18 cellular contexts compared by ENCODE assay signal in the genomic region with DNA sequence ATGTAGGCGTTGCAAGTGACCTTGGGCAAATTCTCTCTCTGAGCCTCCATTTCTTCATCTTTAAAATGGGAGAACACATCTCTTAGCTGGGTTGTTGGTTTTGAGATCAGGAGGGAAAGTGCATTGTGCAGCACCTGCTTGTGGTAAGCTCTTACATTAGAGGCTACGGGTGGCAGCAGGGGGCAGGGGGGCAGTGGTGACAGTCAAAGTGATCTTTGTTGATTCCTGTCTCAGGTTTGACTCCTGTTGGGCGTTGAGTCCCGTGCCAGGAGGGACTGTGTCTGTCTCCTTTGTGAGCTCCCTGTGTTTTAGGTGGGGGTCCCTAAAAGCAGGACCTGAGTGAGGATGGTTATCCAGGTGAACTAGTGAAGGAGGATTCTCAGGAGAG.
"Had no signal": no experiment of that assay in that cellular context is flagged by ENCODE, and none has a peak within 500 bp of the region (broad histone marks: within the 10 kb centered on the region; RNA-seq: fewer than 3 reads in every experiment).

No MANE protein-coding gene starts in this region.

- H3K27ac ChIP-seq: coronary artery, left lung had no signal

- H3K27ac Mint-ChIP-seq: naive B cell had no signal

- H3K27me3 ChIP-seq: heart left ventricle, left lung, right atrium auricular region had no signal

- FAIRE-seq: frontal cortex, islet of Langerhans, small intestine had no signal

- H3K4me1 Mint-ChIP-seq: naive B cell had no signal

- H3K4me3 Mint-ChIP-seq: naive B cell had no signal

- H3K4me3 ChIP-seq: coronary artery, heart left ventricle, left lung, lung, right atrium auricular region had no signal

- H3K36me3 ChIP-seq: left lung, right atrium auricular region had no signal

- ATAC-seq: esophagus mucosa, left lung had no signal

- DNase-seq: central memory CD4-positive, alpha-beta T cell; effector CD4-positive, alpha-beta T cell; heart left ventricle; hypothalamus; left lung; mesenchymal stem cell; naive B cell; occipital lobe; small intestine; stimulated activated CD4-positive, alpha-beta T cell treated with anti-CD3 and anti-CD28 coated beads, Interleukin-12 subunit alpha, Interleukin-12 subunit beta, amount 100 ng/mL, for 4 hours; stimulated activated naive CD4-positive, alpha-beta T cell treated with Interleukin-2 at 50 U/mL for 16 hours; trophoblast cell had no signal
